ENCODE assay signal across 13 cellular contexts in genomic region chr16:49473773-49474172, GRCh38.
"Had no signal": no experiment of that assay in that cellular context is flagged by ENCODE, and none has a peak within 500 bp of the region (broad histone marks: within the 10 kb centered on the region; RNA-seq: fewer than 3 reads in every experiment).

No MANE protein-coding gene starts in this region.

- ATAC-seq: activated CD8-positive, alpha-beta memory T cell treated with anti-CD3 and anti-CD28 coated beads, Interleukin-2, amount 10 ng/mL, durations not matched to agents 7 days and 5 days; activated T-cell treated with anti-CD3 and anti-CD28 coated beads, Interleukin-2, amount 50 U/mL, for 72 hours; esophagus mucosa; right cardiac atrium had no signal

- FAIRE-seq: astrocyte, keratinocyte, urothelium cell line had no signal

- H3K27ac ChIP-seq: testis had no signal

- H3K9me3 ChIP-seq: testis had no signal

- DNase-seq: activated CD4-positive, alpha-beta memory T cell treated with anti-CD3 and anti-CD28 coated beads for 36 hours; activated T-cell treated with anti-CD3 and anti-CD28 coated beads, Interleukin-2, amount 50 U/mL, for 72 hours; occipital lobe; right cardiac atrium; SW 1271; T1000 had no signal

- H3K27me3 ChIP-seq: testis had no signal

- H3K4me1 ChIP-seq: testis had no signal

- H3K4me3 ChIP-seq: smooth muscle cell, testis had no signal
